In genomic region chr1:24526940-24527542, GRCh38 we compare ENCODE assay signal across 8 cellular contexts. TPM values are rescaled to one million over a fixed set of nuclear protein-coding genes. Genes with fewer than 3 reads are reported as not detected.
DNase-seq lines count a peak whose midpoint lies in the region; ATAC-seq and TF ChIP-seq lines count a peak whose summit lies in the region.

No MANE protein-coding gene starts in this region.

- POLR2A ChIA-PET in CD4-positive, alpha-beta T cell (lab: Charles Lee): interaction anchor here (0.7 to 4.9 kb wide), 13 partner anchors 8 to 337 kb away, joined by 3 to 42 read pairs (median 6); partner anchors contain the start of genes NIPAL3 and RCAN3
- POLR2A ChIA-PET in HEK293T (lab: Yijun Ruan, JAX): interaction anchor here (1.8 to 1.9 kb wide), 2 partner anchors 25 to 112 kb away, joined by 6 read pairs; partner anchors contain the start of genes NIPAL3 and RCAN3

- peaks cover 80% of the 10 kb centered on the region for H3K36me3 Mint-ChIP-seq in CD4-positive, alpha-beta T cell (ENCODE audit: low read depth)

- H3K27me3 Mint-ChIP-seq in CD4-positive, alpha-beta T cell: no peaks in the 10 kb centered on the region

- TF ChIP-seq CTCF in CD4-positive, alpha-beta T cell (IDR thresholded peaks at IDR 0.05): peak; percentile 78
- peak; percentile 71 for TF ChIP-seq CTCF in epithelial cell of proximal tubule (conservative IDR thresholded peaks at IDR 0.05; ENCODE audit: low read depth, low read length)

- H3K9me3 ChIP-seq in CD4-positive, alpha-beta T cell (ENCODE audit: control insufficient read depth, low read length): no peaks in the 10 kb centered on the region

- peak; percentile 78 for ATAC-seq in CD4-positive, alpha-beta T cell (ENCODE audit: poor library complexity)
- no peak for ATAC-seq in GM18519 (IDR thresholded peaks at IDR 0.05; ENCODE audit: low FRiP score, unreplicated experiment)
- ATAC-seq in HG02678 (IDR thresholded peaks at IDR 0.05; ENCODE audit: unreplicated experiment): no peak

- peak in 9 of 10 experiments; percentile 22 to 52 (median 40) for DNase-seq in CD4-positive, alpha-beta T cell
- peak; percentile 34 for DNase-seq in HEK293T (ENCODE audit: extremely low spot score)
- DNase-seq in activated CD4-positive, alpha-beta T cell treated with anti-CD3 and anti-CD28 coated beads for 4 hours: peak; percentile 38 to 68
- DNase-seq in epithelial cell of proximal tubule (ENCODE audit: low read depth): no peak
- DNase-seq in stimulated activated CD4-positive, alpha-beta T cell treated with anti-CD3 and anti-CD28 coated beads, TNF-alpha, amount 100 ng/mL, for 4 hours (ENCODE audit: low read depth in 3 of 3): peak in 2 of 3 experiments; percentile 27 to 28
- DNase-seq in mesenteric fat pad (ENCODE audit: low spot score): no peak

- H3K9me3 Mint-ChIP-seq in CD4-positive, alpha-beta T cell: no peaks in the 10 kb centered on the region

- H3K27ac Mint-ChIP-seq in CD4-positive, alpha-beta T cell: peak overlapping the region; percentile 64

- CTCF ChIA-PET in CD4-positive, alpha-beta T cell (lab: Charles Lee): interaction anchor here (0.9 to 2.7 kb wide), 15 partner anchors 9 to 328 kb away, joined by 3 to 21 read pairs (median 4); partner anchors contain the start of genes NIPAL3 and RCAN3
- CTCF ChIA-PET in HEK293T (lab: Yijun Ruan, JAX): interaction anchor here (0.7 to 1.8 kb wide), 8 partner anchors 9 to 112 kb away, joined by 3 to 7 read pairs (median 4); partner anchors contain the start of genes NIPAL3 and RCAN3

- peaks cover 76% of the 10 kb centered on the region for H3K4me1 Mint-ChIP-seq in CD4-positive, alpha-beta T cell (ENCODE audit: low read depth)

- H3K27ac ChIP-seq in CD4-positive, alpha-beta T cell (ENCODE audit: low read depth, low read length): no peak overlapping the region

- H3K27me3 ChIP-seq in CD4-positive, alpha-beta T cell (ENCODE audit: control insufficient read depth, insufficient read depth, low read length): no peaks in the 10 kb centered on the region

- H3K4me3 Mint-ChIP-seq in CD4-positive, alpha-beta T cell: peak overlapping the region; percentile 45

- intact Hi-C loops in CD4-positive, alpha-beta T cell (cut with DNase I, micrococcal nuclease): loop anchor here (1.0 to 5.0 kb wide), 3 partner anchors 23 to 112 kb away; partner anchors contain the start of gene NIPAL3 (in 2 of the 2)

- no peak overlapping the region for H3K4me3 ChIP-seq in epithelial cell of proximal tubule (ENCODE audit: low read depth, low read length)

TF ChIP-seq in HEK293T, 16 proteins besides CTCF, POLR2A, EP300 and RAD21:
- TF ChIP-seq CTBP1 (IDR thresholded peaks at IDR 0.05; ENCODE audit: borderline replicate concordance) (no peak), SUZ12 (IDR thresholded peaks at IDR 0.05) (no peak), ELF4 (IDR thresholded peaks at IDR 0.05) (no peak)

RNA-seq across cellular contexts. Expression of gene RCAN3, which starts 24.4 kb away (rescaled TPM):
- 100 to 1,000 TPM; 185 to 191 TPM for total RNA-seq in CD4-positive, alpha-beta T cell
- total RNA-seq in epithelial cell of proximal tubule (13.5 and 17.6 TPM in 2 replicates), mesenteric fat pad (3.7 TPM)

RNA-seq across cellular contexts. Expression of gene NCMAP, which starts 28.8 kb away (rescaled TPM):
- total RNA-seq in CD4-positive, alpha-beta T cell: not detected
- total RNA-seq in epithelial cell of proximal tubule (0.80 and 2.2 TPM in 2 replicates), mesenteric fat pad (not detected)

Comparison
In these comparisons a context has a peak if more than half of its experiments do, and no peak if none do; other contexts are left out.
1. DNase-seq: peak in CD4-positive, alpha-beta T cell (9 of 10), HEK293T (single experiment), activated CD4-positive, alpha-beta T cell treated with anti-CD3 and anti-CD28 coated beads for 4 hours (2 of 2) and stimulated activated CD4-positive, alpha-beta T cell treated with anti-CD3 and anti-CD28 coated beads, TNF-alpha, amount 100 ng/mL, for 4 hours (2 of 3); none in epithelial cell of proximal tubule (single experiment) and mesenteric fat pad (single experiment).
2. RNA of gene RCAN3, which starts 24.4 kb away (total RNA-seq): 185 to 191 TPM in CD4-positive, alpha-beta T cell; 13.5 to 17.6 TPM in epithelial cell of proximal tubule and 3.7 TPM in mesenteric fat pad (single experiment); every median in the first group is over 10 times any median in the second.